Comparison of ENCODE assay signal across 8 cellular contexts in genomic region chr2:16508061-16508851, GRCh38.
DNase-seq lines count a peak whose midpoint lies in the region; ATAC-seq, FAIRE-seq and TF ChIP-seq lines count a peak whose summit lies in the region.

No MANE protein-coding gene starts in this region.

- peak; percentile 79 for TF ChIP-seq CTCF in HEK293 (tag by site-specific recombination; IDR thresholded peaks at IDR 0.05)

- no peak for FAIRE-seq in frontal cortex (lab: Jason Lieb, UNC)

- POLR2A ChIA-PET in HEK293 (lab: Yijun Ruan, JAX) = no interaction called here

- no peaks in the 10 kb centered on the region for H3K36me3 ChIP-seq in HEK293 (ENCODE audit: control insufficient read depth in 2 of 2, insufficient read depth in 1 of 2, low read length in 2 of 2)

- CTCF ChIA-PET in HEK293 (lab: Yijun Ruan, JAX) = interaction anchor here (0.6 to 1.3 kb wide), 13 partner anchors 10 to 1876 kb away, joined by 3 to 8 read pairs (median 3); no protein-coding TSS in a partner anchor

- DNase-seq in CMK (ENCODE audit: low read depth) (peak; percentile 37), SK-MEL-5 (ENCODE audit: low read depth, low spot score) (peak; percentile 51), frontal cortex (ENCODE audit: low spot score in 2 of 2) (peak; percentile 66 to 74), nucleus accumbens (lab: John Stamatoyannopoulos, UW) (peak in 42 of 56 donors; percentile 7 to 60 (median 26))

- H3K27ac ChIP-seq in HEK293 (ENCODE audit: extremely low read depth, low read depth, low read length) = no peak overlapping the region; the same call in 1 of the 2 replicates

- no peaks in the 10 kb centered on the region for H3K9me3 ChIP-seq in HEK293 (ENCODE audit: control insufficient read depth, insufficient read depth, low read depth, low read length)

- in situ Hi-C loops in SK-MEL-5 (cut with HindIII; ENCODE audit: low pct_unique_long_range_greater_than_20kb, low sequenced_read_pairs) = no loop called here

- ATAC-seq in HG02870 (IDR thresholded peaks at IDR 0.05; ENCODE audit: unreplicated experiment) = no peak
- ATAC-seq in GM19035 (IDR thresholded peaks at IDR 0.05; ENCODE audit: unreplicated experiment) = no peak
- ATAC-seq in HG03045 (IDR thresholded peaks at IDR 0.05; ENCODE audit: unreplicated experiment) = no peak

- H3K4me3 ChIP-seq in HEK293 (ENCODE audit: low read depth, low read length) = peak overlapping the region; percentile 9

- no peaks in the 10 kb centered on the region for H3K4me1 ChIP-seq in HEK293 (ENCODE audit: control insufficient read depth, insufficient read depth, low read length)

TF ChIP-seq in HEK293, 187 proteins besides CTCF, POLR2A, EP300 and RAD21:
- TF ChIP-seq PRDM1 (tag by site-specific recombination; IDR thresholded peaks at IDR 0.05) = no peak
- no peak for TF ChIP-seq ZNF121 (tag by site-specific recombination; IDR thresholded peaks at IDR 0.05)
- no peak for TF ChIP-seq TRIM28 (IDR thresholded peaks at IDR 0.05; ENCODE audit: borderline replicate concordance, low read length)
- no peak for TF ChIP-seq ZNF843 (tag by site-specific recombination; IDR thresholded peaks at IDR 0.05)
- no peak for TF ChIP-seq ZNF394 (tag by site-specific recombination; IDR thresholded peaks at IDR 0.05; ENCODE audit: borderline replicate concordance)
- no peak for TF ChIP-seq PRDM2 (tag by site-specific recombination; IDR thresholded peaks at IDR 0.05; ENCODE audit: borderline replicate concordance)
- TF ChIP-seq, protein P1, sequence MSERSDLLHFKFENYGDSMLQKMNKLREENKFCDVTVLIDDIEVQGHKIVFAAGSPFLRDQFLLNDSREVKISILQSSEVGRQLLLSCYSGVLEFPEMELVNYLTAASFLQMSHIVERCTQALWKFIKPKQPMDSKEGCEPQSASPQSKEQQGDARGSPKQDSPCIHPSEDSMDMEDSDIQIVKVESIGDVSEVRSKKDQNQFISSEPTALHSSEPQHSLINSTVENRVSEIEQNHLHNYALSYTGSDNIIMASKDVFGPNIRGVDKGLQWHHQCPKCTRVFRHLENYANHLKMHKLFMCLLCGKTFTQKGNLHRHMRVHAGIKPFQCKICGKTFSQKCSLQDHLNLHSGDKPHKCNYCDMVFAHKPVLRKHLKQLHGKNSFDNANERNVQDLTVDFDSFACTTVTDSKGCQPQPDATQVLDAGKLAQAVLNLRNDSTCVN (tag by site-specific recombination; optimal IDR thresholded peaks at IDR 0.05) = peak; percentile 8
- no peak for TF ChIP-seq HOXC10 (CRISPR knock-in tag; IDR thresholded peaks at IDR 0.05)
- TF ChIP-seq ZNF354C (tag by site-specific recombination; IDR thresholded peaks at IDR 0.05; ENCODE audit: borderline replicate concordance, low read depth) = no peak
- TF ChIP-seq ZNF114 (tag by site-specific recombination; IDR thresholded peaks at IDR 0.05) = no peak
- TF ChIP-seq ZNF660 (tag by site-specific recombination; IDR thresholded peaks at IDR 0.05) = no peak
- TF ChIP-seq, protein P2, sequence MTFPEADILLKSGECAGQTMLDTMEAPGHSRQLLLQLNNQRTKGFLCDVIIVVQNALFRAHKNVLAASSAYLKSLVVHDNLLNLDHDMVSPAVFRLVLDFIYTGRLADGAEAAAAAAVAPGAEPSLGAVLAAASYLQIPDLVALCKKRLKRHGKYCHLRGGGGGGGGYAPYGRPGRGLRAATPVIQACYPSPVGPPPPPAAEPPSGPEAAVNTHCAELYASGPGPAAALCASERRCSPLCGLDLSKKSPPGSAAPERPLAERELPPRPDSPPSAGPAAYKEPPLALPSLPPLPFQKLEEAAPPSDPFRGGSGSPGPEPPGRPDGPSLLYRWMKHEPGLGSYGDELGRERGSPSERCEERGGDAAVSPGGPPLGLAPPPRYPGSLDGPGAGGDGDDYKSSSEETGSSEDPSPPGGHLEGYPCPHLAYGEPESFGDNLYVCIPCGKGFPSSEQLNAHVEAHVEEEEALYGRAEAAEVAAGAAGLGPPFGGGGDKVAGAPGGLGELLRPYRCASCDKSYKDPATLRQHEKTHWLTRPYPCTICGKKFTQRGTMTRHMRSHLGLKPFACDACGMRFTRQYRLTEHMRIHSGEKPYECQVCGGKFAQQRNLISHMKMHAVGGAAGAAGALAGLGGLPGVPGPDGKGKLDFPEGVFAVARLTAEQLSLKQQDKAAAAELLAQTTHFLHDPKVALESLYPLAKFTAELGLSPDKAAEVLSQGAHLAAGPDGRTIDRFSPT (tag by site-specific recombination; IDR thresholded peaks at IDR 0.05) = 0 out of 2 replicates have a peak, but pooled peaks have one; percentile 29
- peak; percentile 17; the same call in 1 of the 2 replicates for TF ChIP-seq SP3 (tag by site-specific recombination; IDR thresholded peaks at IDR 0.05)
- 0 out of 2 replicates have a peak, but pooled peaks have one; percentile 18 for TF ChIP-seq GLIS2 (tag by site-specific recombination; IDR thresholded peaks at IDR 0.05)
- TF ChIP-seq KLF16 (tag by site-specific recombination; IDR thresholded peaks at IDR 0.05) = peak; percentile 53; the same call in 1 of the 2 replicates
- TF ChIP-seq SALL2 (tag by site-specific recombination; IDR thresholded peaks at IDR 0.05; ENCODE audit: borderline replicate concordance) = no peak
- peak; percentile 43 for TF ChIP-seq ZNF654 (tag by site-specific recombination; IDR thresholded peaks at IDR 0.05; ENCODE audit: low read depth)
- no peak for TF ChIP-seq ZNF549 (tag by site-specific recombination; IDR thresholded peaks at IDR 0.05)
- TF ChIP-seq KLF9 (tag by site-specific recombination; IDR thresholded peaks at IDR 0.05; ENCODE audit: low read depth) = peak; percentile 67; the same call in 1 of the 2 replicates
